ENCODE assay signal across 19 cellular contexts in the genomic region with DNA sequence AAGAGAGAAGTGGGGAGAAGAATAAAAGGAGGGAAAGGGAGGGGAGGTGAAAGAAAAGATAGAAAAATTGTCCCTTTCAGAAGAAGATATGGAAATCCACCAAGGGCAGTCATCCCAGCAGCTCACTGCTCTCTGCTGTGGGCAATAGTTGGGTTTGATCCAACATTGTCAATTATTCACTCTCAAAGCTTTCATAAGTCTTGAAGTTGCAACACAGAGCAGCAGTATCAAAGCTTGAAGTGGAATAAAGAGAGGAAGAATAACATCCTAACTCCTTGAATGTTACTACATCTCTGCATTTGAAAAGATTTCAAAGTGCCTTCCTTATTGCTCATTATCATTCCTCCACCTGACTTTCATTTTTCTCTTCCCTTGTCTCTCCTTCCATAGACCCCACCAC.
DNase-seq lines count a peak whose midpoint lies in the region; ATAC-seq and TF ChIP-seq lines count a peak whose summit lies in the region.
"Had no signal": no experiment of that assay in that cellular context is flagged by ENCODE, and none has a peak within 500 bp of the region (broad histone marks: within the 10 kb centered on the region; RNA-seq: fewer than 3 reads in every experiment).

No MANE protein-coding gene starts in this region.

- H3K36me3 ChIP-seq in heart right ventricle, result no peaks in the 10 kb centered on the region
- no peaks in the 10 kb centered on the region for H3K36me3 ChIP-seq in left lung
- H3K36me3 ChIP-seq: left ventricle myocardium inferior had no signal

- no peak overlapping the region for H3K27ac Mint-ChIP-seq in activated T-helper 2 cell treated with anti-CD3 and anti-CD28 coated beads, Interferon-gamma antibody, Interleukin-2, Interleukin-4, amounts not matched to agents 10 μg/mL and 5 μg/mL and 100 μg/mL, durations not matched to agents 14 hours and 24 hours and 36 hours
- no peak overlapping the region for H3K27ac Mint-ChIP-seq in osteocyte (ENCODE audit: unreplicated experiment)
- H3K27ac Mint-ChIP-seq: natural killer cell; stimulated activated effector memory CD8-positive, alpha-beta T cell treated with anti-CD3 and anti-CD28 coated beads, Interleukin-12 subunit alpha, Interleukin-12 subunit beta, amount 100 ng/mL, for 72 hours had no signal

- intact Hi-C loops in left cardiac atrium (cut with DNase I) (no loop called here), heart right ventricle (cut with DNase I) (no loop called here), left lung (cut with DNase I) (no loop called here)
- intact Hi-C loops in activated T-helper 2 cell treated with anti-CD3 and anti-CD28 coated beads, Interferon-gamma antibody, Interleukin-2, Interleukin-4, amounts not matched to agents 10 μg/mL and 5 μg/mL and 100 μg/mL, durations not matched to agents 14 hours and 24 hours and 36 hours (cut with micrococcal nuclease), result loop anchor here (10.0 kb wide), 1 partner anchor 409 kb away; no protein-coding TSS in a partner anchor

- no peaks in the 10 kb centered on the region for H3K27me3 ChIP-seq in heart right ventricle
- H3K27me3 ChIP-seq in left lung, result no peaks in the 10 kb centered on the region
- H3K27me3 ChIP-seq: dorsolateral prefrontal cortex had no signal

- DNase-seq in left cardiac atrium (no peak), heart right ventricle (no peak), epithelial cell of esophagus (ENCODE audit: low read depth) (peak; percentile 81), left lung (no peak), osteocyte (ENCODE audit: extremely low spot score, unreplicated experiment) (no peak)
- no peak for DNase-seq in effector CD8-positive, alpha-beta T cell (lab: John Stamatoyannopoulos, UW)
- DNase-seq in activated T-helper 2 cell treated with anti-CD3 and anti-CD28 coated beads, Interferon-gamma antibody, Interleukin-2, Interleukin-4, amounts not matched to agents 10 μg/mL and 5 μg/mL and 100 μg/mL, durations not matched to agents 14 hours and 24 hours and 36 hours (ENCODE audit: low spot score), result no peak
- DNase-seq: activated CD4-positive, alpha-beta T cell treated with anti-CD3 and anti-CD28 coated beads for 48 hours; Caco-2; dorsolateral prefrontal cortex; left ventricle myocardium inferior; natural killer cell; NCI-H1694 treated with DMSO at 0.1 percent for 48 hours; right cardiac atrium; stimulated activated CD4-positive, alpha-beta T cell treated with anti-CD3 and anti-CD28 coated beads, Interleukin-4, amount 100 ng/mL, for 4 hours; T-helper 2 cell had no signal

- no peaks in the 10 kb centered on the region for H3K36me3 Mint-ChIP-seq in activated T-helper 2 cell treated with anti-CD3 and anti-CD28 coated beads, Interferon-gamma antibody, Interleukin-2, Interleukin-4, amounts not matched to agents 10 μg/mL and 5 μg/mL and 100 μg/mL, durations not matched to agents 14 hours and 24 hours and 36 hours (ENCODE audit: low read depth)
- H3K36me3 Mint-ChIP-seq in osteocyte (ENCODE audit: unreplicated experiment), result peaks cover 2% of the 10 kb centered on the region
- H3K36me3 Mint-ChIP-seq: stimulated activated effector memory CD8-positive, alpha-beta T cell treated with anti-CD3 and anti-CD28 coated beads, Interleukin-12 subunit alpha, Interleukin-12 subunit beta, amount 100 ng/mL, for 72 hours had no signal

- H3K4me1 ChIP-seq in heart right ventricle (no peaks in the 10 kb centered on the region), left lung (no peaks in the 10 kb centered on the region)
- H3K4me1 ChIP-seq: Caco-2, left ventricle myocardium inferior had no signal

- H3K27ac ChIP-seq in heart right ventricle (no peak overlapping the region), left lung (peak overlapping the region; percentile 47 to 49)
- H3K27ac ChIP-seq: dorsolateral prefrontal cortex, KMS-11, left ventricle myocardium inferior had no signal

- H3K9me3 Mint-ChIP-seq in activated T-helper 2 cell treated with anti-CD3 and anti-CD28 coated beads, Interferon-gamma antibody, Interleukin-2, Interleukin-4, amounts not matched to agents 10 μg/mL and 5 μg/mL and 100 μg/mL, durations not matched to agents 14 hours and 24 hours and 36 hours, result peaks cover 3% of the 10 kb centered on the region
- H3K9me3 Mint-ChIP-seq in osteocyte (ENCODE audit: unreplicated experiment), result peaks cover 8% of the 10 kb centered on the region

- peaks cover 1% of the 10 kb centered on the region for H3K27me3 Mint-ChIP-seq in activated T-helper 2 cell treated with anti-CD3 and anti-CD28 coated beads, Interferon-gamma antibody, Interleukin-2, Interleukin-4, amounts not matched to agents 10 μg/mL and 5 μg/mL and 100 μg/mL, durations not matched to agents 14 hours and 24 hours and 36 hours (ENCODE audit: low read depth)
- no peaks in the 10 kb centered on the region for H3K27me3 Mint-ChIP-seq in osteocyte (ENCODE audit: unreplicated experiment)

- TF ChIP-seq CTCF in heart right ventricle (IDR thresholded peaks at IDR 0.05) (no peak), epithelial cell of esophagus (IDR thresholded peaks at IDR 0.05; ENCODE audit: insufficient read depth, low read depth, low read length, missing control alignments) (no peak), left lung (IDR thresholded peaks at IDR 0.05) (no peak), osteocyte (IDR thresholded peaks at IDR 0.05) (no peak)

- peaks cover 0 to 15% (median 6%) of the 10 kb centered on the region in 11 donors for H3K9me3 ChIP-seq in heart right ventricle
- no peaks in the 10 kb centered on the region for H3K9me3 ChIP-seq in left lung
- H3K9me3 ChIP-seq: Caco-2 had no signal

- H3K4me3 Mint-ChIP-seq in activated T-helper 2 cell treated with anti-CD3 and anti-CD28 coated beads, Interferon-gamma antibody, Interleukin-2, Interleukin-4, amounts not matched to agents 10 μg/mL and 5 μg/mL and 100 μg/mL, durations not matched to agents 14 hours and 24 hours and 36 hours (ENCODE audit: low read depth), result no peak overlapping the region
- no peak overlapping the region for H3K4me3 Mint-ChIP-seq in osteocyte (ENCODE audit: unreplicated experiment)
- H3K4me3 Mint-ChIP-seq: natural killer cell; stimulated activated effector memory CD8-positive, alpha-beta T cell treated with anti-CD3 and anti-CD28 coated beads, Interleukin-12 subunit alpha, Interleukin-12 subunit beta, amount 100 ng/mL, for 72 hours had no signal

- no peaks in the 10 kb centered on the region for H3K4me1 Mint-ChIP-seq in activated T-helper 2 cell treated with anti-CD3 and anti-CD28 coated beads, Interferon-gamma antibody, Interleukin-2, Interleukin-4, amounts not matched to agents 10 μg/mL and 5 μg/mL and 100 μg/mL, durations not matched to agents 14 hours and 24 hours and 36 hours (ENCODE audit: low read depth)
- H3K4me1 Mint-ChIP-seq in osteocyte (ENCODE audit: unreplicated experiment), result peaks cover 54% of the 10 kb centered on the region
- H3K4me1 Mint-ChIP-seq: natural killer cell; stimulated activated effector memory CD8-positive, alpha-beta T cell treated with anti-CD3 and anti-CD28 coated beads, Interleukin-12 subunit alpha, Interleukin-12 subunit beta, amount 100 ng/mL, for 72 hours had no signal

- H3K4me3 ChIP-seq in heart right ventricle (no peak overlapping the region), epithelial cell of esophagus (ENCODE audit: low read length) (no peak overlapping the region), left lung (no peak overlapping the region)
- H3K4me3 ChIP-seq: left ventricle myocardium inferior had no signal

- peak; percentile 41 to 70 for ATAC-seq in left cardiac atrium
- no peak for ATAC-seq in heart right ventricle
- peak; percentile 73 for ATAC-seq in left lung
- no peak for ATAC-seq in GM18909 (IDR thresholded peaks at IDR 0.05; ENCODE audit: poor library complexity, unreplicated experiment)
- ATAC-seq: natural killer cell; right cardiac atrium; stimulated activated effector memory CD8-positive, alpha-beta T cell treated with anti-CD3 and anti-CD28 coated beads, Interleukin-12 subunit alpha, Interleukin-12 subunit beta, amount 100 ng/mL, for 72 hours had no signal

Comparison
In these comparisons a context has a peak if more than half of its experiments do, and no peak if none do; other contexts are left out.
1. ATAC-seq: peak in left cardiac atrium (2 of 2) and left lung (single experiment); none in heart right ventricle (0 of 8) and GM18909 (single experiment).
2. H3K27ac ChIP-seq: peak in left lung (2 of 2); none in heart right ventricle (0 of 10).